ENCODE assay signal across 2 cellular contexts in the genomic region with DNA sequence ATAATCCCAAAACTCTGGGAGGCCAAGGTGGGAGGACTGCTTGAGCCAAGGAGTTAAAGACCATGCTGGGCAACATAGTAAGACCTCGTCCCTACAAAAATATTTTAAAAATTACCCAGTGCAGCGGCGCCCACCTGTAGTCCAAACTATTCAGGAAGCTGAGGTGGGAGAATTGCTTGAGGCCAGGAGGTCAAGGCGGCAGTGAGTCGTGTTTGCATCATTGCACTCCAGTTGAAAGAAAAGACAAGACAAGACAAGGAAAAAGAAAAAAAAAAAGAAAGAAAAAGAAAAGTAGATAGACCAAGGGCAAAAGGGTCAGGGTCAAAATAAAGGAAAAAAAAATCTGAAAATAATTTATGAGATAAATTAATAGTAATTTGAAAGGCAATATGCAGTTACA.
TF ChIP-seq lines count a peak whose summit lies in the region.

No MANE protein-coding gene starts in this region.

TF ChIP-seq in HepG2, 621 proteins besides CTCF, POLR2A, EP300 and RAD21:
- TF ChIP-seq FOSL2 (CRISPR knock-in tag; IDR thresholded peaks at IDR 0.05) (peak; percentile 43), ZBTB37 (CRISPR knock-in tag; IDR thresholded peaks at IDR 0.05) (no peak)

TF ChIP-seq in GM23338, 12 proteins besides CTCF, POLR2A, EP300 and RAD21:
- no peak for TF ChIP-seq EZH2phosphoT487 (IDR thresholded peaks at IDR 0.05; ENCODE audit: unreplicated experiment)
- no peak for TF ChIP-seq JUNB (IDR thresholded peaks at IDR 0.05; ENCODE audit: unreplicated experiment)
- no peak for TF ChIP-seq EZH2 (IDR thresholded peaks at IDR 0.05; ENCODE audit: low read depth, unreplicated experiment)
- TF ChIP-seq ZNF462 (CRISPR knock-in tag; IDR thresholded peaks at IDR 0.05): no peak
- TF ChIP-seq NANOG (IDR thresholded peaks at IDR 0.05; ENCODE audit: borderline replicate concordance): no peak
- TF ChIP-seq CREB1 (CRISPR knock-in tag; IDR thresholded peaks at IDR 0.05; ENCODE audit: low read depth): no peak
- TF ChIP-seq ZNF114 (CRISPR knock-in tag; IDR thresholded peaks at IDR 0.05): no peak
- no peak for TF ChIP-seq ETS1 (IDR thresholded peaks at IDR 0.05)
- no peak for TF ChIP-seq STAT1 (IDR thresholded peaks at IDR 0.05; ENCODE audit: unreplicated experiment)
- TF ChIP-seq REST (IDR thresholded peaks at IDR 0.05; ENCODE audit: unreplicated experiment): no peak
- TF ChIP-seq ZNF331 (CRISPR knock-in tag; IDR thresholded peaks at IDR 0.05; ENCODE audit: low read depth): no peak
- TF ChIP-seq POLR2AphosphoS5 (IDR thresholded peaks at IDR 0.05; ENCODE audit: low read depth): no peak
